In genomic region chr13:92806215-92806614, GRCh38 we compare ENCODE assay signal across 8 cellular contexts.
DNase-seq lines count a peak whose midpoint lies in the region; ATAC-seq and TF ChIP-seq lines count a peak whose summit lies in the region.

No MANE protein-coding gene starts in this region.

- no peak for ATAC-seq in central memory CD8-positive, alpha-beta T cell (replicated peaks; ENCODE audit: extremely low read depth, poor library complexity, severe bottlenecking)
- ATAC-seq in GM21367 (IDR thresholded peaks at IDR 0.05; ENCODE audit: unreplicated experiment) = no peak
- no peak for ATAC-seq in HG03342 (IDR thresholded peaks at IDR 0.05; ENCODE audit: unreplicated experiment)

- H3K27ac ChIP-seq in osteoblast (ENCODE audit: low read depth, low read length) = peak overlapping the region; percentile 16

- H3K4me1 ChIP-seq in osteoblast (ENCODE audit: insufficient read depth, low read length) = peaks cover 39% of the 10 kb centered on the region

- no peaks in the 10 kb centered on the region for H3K27me3 ChIP-seq in osteoblast (ENCODE audit: insufficient read depth, low read length)

- no peaks in the 10 kb centered on the region for H3K79me2 ChIP-seq in osteoblast (ENCODE audit: insufficient read depth, low read length)

- H3K4me3 ChIP-seq in Jurkat, Clone E6-1 (ENCODE audit: low read length) = peak overlapping the region; percentile 5; the same call in 1 of the 2 replicates
- H3K4me3 ChIP-seq in osteoblast (ENCODE audit: insufficient read depth, low read length) = peak overlapping the region; percentile 67

- H4K20me1 ChIP-seq in osteoblast (ENCODE audit: insufficient read depth, low read length) = no peaks in the 10 kb centered on the region

- H3K4me1 Mint-ChIP-seq in central memory CD8-positive, alpha-beta T cell = no peaks in the 10 kb centered on the region

- peak overlapping the region; percentile 75 for H3K4me2 ChIP-seq in osteoblast (ENCODE audit: insufficient read depth, low read length)

- no peaks in the 10 kb centered on the region for H3K27me3 Mint-ChIP-seq in central memory CD8-positive, alpha-beta T cell

- no peaks in the 10 kb centered on the region for H3K9me3 ChIP-seq in osteoblast (ENCODE audit: low read depth, low read length)

- H3K36me3 Mint-ChIP-seq in central memory CD8-positive, alpha-beta T cell (ENCODE audit: insufficient read depth) = no peaks in the 10 kb centered on the region

- H3K4me3 Mint-ChIP-seq in central memory CD8-positive, alpha-beta T cell = peak overlapping the region; percentile 67

- H3K36me3 ChIP-seq in osteoblast (ENCODE audit: insufficient read depth, low read length) = no peaks in the 10 kb centered on the region

- H3K9me3 Mint-ChIP-seq in central memory CD8-positive, alpha-beta T cell = peaks cover 5% of the 10 kb centered on the region

- DNase-seq in GM10266 (ENCODE audit: extremely low spot score) (peak; percentile 8), osteoblast (ENCODE audit: insufficient read length, low spot score, missing footprints) (no peak), NCI-H446 (lab: John Stamatoyannopoulos, UW) (no peak), NCI-H1436 treated with DMSO at 0.1 percent for 48 hours (lab: John Stamatoyannopoulos, UW) (no peak)
- DNase-seq in Jurkat, Clone E6-1 (ENCODE audit: low read depth, low spot score) = peak; percentile 20
- no peak for DNase-seq in central memory CD8-positive, alpha-beta T cell (ENCODE audit: low spot score in 2 of 2)

- TF ChIP-seq CTCF in GM10266 (IDR thresholded peaks at IDR 0.05; ENCODE audit: control insufficient read depth, insufficient read depth, low read depth, missing control alignments) (no peak), osteoblast (IDR thresholded peaks at IDR 0.05; ENCODE audit: extremely low read depth, low read depth, low read length) (no peak)

- H3K27ac Mint-ChIP-seq in central memory CD8-positive, alpha-beta T cell (ENCODE audit: low read depth) = no peak overlapping the region

- H2AFZ ChIP-seq in osteoblast (ENCODE audit: low read length) = peak overlapping the region; percentile 87

Comparison
In these comparisons a context has a peak if more than half of its experiments do, and no peak if none do; other contexts are left out.
1. DNase-seq: peak in GM10266 (single experiment) and Jurkat, Clone E6-1 (single experiment); none in central memory CD8-positive, alpha-beta T cell (0 of 2), osteoblast (single experiment), NCI-H446 (0 of 2) and NCI-H1436 treated with DMSO at 0.1 percent for 48 hours (single experiment).